In the genomic region with DNA sequence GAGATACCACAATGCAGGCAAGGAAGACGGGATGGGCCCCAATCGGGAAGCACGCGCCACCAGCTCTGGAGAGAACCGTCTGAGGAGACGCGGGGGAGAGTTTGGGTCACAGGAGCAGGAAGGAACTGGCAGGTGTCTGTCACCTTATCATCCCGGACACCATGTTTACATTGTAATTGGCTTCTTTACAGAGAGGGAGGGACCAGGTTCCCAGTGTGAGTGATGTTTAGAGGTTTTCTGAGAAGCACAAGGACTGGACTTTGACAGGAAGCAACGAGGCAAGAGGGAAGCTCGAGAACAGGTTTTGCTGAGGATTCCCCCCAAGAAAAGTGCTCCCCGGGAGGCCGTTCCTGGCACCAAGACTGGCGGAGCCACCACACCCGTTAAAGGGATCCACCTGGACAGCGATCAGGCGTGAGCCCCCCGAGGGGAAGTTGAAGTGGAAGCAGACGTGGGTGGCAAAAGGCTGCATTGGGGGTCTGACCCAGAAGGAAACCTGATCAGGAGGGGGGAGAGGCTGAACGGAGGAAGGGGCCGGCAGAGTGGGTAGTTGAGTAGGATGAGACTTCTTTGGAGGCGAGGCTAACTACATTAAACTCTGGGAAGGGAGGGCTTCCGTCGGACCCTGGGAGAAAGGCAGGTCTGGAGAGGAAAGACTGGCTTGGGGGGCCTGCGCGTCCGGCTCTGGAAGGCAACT, we compare ENCODE assay signal across 1 cellular context.
TF ChIP-seq lines count a peak whose summit lies in the region.

No MANE protein-coding gene starts in this region.

TF ChIP-seq in K562, 482 proteins besides CTCF, POLR2A, EP300 and RAD21 (continued from another document and continues in another):
- TF ChIP-seq, protein P1, sequence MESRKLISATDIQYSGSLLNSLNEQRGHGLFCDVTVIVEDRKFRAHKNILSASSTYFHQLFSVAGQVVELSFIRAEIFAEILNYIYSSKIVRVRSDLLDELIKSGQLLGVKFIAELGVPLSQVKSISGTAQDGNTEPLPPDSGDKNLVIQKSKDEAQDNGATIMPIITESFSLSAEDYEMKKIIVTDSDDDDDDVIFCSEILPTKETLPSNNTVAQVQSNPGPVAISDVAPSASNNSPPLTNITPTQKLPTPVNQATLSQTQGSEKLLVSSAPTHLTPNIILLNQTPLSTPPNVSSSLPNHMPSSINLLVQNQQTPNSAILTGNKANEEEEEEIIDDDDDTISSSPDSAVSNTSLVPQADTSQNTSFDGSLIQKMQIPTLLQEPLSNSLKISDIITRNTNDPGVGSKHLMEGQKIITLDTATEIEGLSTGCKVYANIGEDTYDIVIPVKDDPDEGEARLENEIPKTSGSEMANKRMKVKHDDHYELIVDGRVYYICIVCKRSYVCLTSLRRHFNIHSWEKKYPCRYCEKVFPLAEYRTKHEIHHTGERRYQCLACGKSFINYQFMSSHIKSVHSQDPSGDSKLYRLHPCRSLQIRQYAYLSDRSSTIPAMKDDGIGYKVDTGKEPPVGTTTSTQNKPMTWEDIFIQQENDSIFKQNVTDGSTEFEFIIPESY (CRISPR knock-in tag; IDR thresholded peaks at IDR 0.05), result no peak; the same call in 1 of the 2 replicates
- peak; percentile 89; the same call in 1 of the 2 replicates for TF ChIP-seq MTA3 (IDR thresholded peaks at IDR 0.05; ENCODE audit: borderline replicate concordance)
- TF ChIP-seq RCOR1 (IDR thresholded peaks at IDR 0.05; ENCODE audit: borderline replicate concordance in 1 of 2, low read depth in 2 of 2, low read length in 2 of 2), result peak; percentile 86 to 98; a peak in 3 of 4 replicates
- TF ChIP-seq, protein P2, sequence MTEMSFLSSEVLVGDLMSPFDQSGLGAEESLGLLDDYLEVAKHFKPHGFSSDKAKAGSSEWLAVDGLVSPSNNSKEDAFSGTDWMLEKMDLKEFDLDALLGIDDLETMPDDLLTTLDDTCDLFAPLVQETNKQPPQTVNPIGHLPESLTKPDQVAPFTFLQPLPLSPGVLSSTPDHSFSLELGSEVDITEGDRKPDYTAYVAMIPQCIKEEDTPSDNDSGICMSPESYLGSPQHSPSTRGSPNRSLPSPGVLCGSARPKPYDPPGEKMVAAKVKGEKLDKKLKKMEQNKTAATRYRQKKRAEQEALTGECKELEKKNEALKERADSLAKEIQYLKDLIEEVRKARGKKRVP (CRISPR knock-in tag; IDR thresholded peaks at IDR 0.05), result no peak
- no peak for TF ChIP-seq NCOA4 (IDR thresholded peaks at IDR 0.05; ENCODE audit: partially characterized antibody)
- TF ChIP-seq FOXM1 (IDR thresholded peaks at IDR 0.05; ENCODE audit: low read depth), result peak; percentile 60; the same call in 1 of the 2 replicates
- no peak for TF ChIP-seq FOXM1 (CRISPR knock-in tag; IDR thresholded peaks at IDR 0.05; ENCODE audit: low read depth)
- TF ChIP-seq, protein P3, sequence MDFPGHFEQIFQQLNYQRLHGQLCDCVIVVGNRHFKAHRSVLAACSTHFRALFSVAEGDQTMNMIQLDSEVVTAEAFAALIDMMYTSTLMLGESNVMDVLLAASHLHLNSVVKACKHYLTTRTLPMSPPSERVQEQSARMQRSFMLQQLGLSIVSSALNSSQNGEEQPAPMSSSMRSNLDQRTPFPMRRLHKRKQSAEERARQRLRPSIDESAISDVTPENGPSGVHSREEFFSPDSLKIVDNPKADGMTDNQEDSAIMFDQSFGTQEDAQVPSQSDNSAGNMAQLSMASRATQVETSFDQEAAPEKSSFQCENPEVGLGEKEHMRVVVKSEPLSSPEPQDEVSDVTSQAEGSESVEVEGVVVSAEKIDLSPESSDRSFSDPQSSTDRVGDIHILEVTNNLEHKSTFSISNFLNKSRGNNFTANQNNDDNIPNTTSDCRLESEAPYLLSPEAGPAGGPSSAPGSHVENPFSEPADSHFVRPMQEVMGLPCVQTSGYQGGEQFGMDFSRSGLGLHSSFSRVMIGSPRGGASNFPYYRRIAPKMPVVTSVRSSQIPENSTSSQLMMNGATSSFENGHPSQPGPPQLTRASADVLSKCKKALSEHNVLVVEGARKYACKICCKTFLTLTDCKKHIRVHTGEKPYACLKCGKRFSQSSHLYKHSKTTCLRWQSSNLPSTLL (IDR thresholded peaks at IDR 0.05), result no peak
- TF ChIP-seq ZNF764 (CRISPR knock-in tag; IDR thresholded peaks at IDR 0.05; ENCODE audit: low read depth), result no peak
- TF ChIP-seq, protein P4, sequence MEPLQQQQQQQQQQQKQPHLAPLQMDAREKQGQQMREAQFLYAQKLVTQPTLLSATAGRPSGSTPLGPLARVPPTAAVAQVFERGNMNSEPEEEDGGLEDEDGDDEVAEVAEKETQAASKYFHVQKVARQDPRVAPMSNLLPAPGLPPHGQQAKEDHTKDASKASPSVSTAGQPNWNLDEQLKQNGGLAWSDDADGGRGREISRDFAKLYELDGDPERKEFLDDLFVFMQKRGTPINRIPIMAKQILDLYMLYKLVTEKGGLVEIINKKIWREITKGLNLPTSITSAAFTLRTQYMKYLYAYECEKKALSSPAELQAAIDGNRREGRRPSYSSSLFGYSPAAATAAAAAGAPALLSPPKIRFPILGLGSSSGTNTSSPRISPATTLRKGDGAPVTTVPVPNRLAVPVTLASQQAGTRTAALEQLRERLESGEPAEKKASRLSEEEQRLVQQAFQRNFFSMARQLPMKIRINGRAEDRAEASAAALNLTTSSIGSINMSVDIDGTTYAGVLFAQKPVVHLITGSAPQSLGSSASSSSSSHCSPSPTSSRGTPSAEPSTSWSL (CRISPR knock-in tag; IDR thresholded peaks at IDR 0.05; ENCODE audit: borderline replicate concordance), result no peak
- TF ChIP-seq GABPB1 (CRISPR knock-in tag; IDR thresholded peaks at IDR 0.05), result peak; percentile 33; the same call in 1 of the 2 replicates
- TF ChIP-seq, protein P5, sequence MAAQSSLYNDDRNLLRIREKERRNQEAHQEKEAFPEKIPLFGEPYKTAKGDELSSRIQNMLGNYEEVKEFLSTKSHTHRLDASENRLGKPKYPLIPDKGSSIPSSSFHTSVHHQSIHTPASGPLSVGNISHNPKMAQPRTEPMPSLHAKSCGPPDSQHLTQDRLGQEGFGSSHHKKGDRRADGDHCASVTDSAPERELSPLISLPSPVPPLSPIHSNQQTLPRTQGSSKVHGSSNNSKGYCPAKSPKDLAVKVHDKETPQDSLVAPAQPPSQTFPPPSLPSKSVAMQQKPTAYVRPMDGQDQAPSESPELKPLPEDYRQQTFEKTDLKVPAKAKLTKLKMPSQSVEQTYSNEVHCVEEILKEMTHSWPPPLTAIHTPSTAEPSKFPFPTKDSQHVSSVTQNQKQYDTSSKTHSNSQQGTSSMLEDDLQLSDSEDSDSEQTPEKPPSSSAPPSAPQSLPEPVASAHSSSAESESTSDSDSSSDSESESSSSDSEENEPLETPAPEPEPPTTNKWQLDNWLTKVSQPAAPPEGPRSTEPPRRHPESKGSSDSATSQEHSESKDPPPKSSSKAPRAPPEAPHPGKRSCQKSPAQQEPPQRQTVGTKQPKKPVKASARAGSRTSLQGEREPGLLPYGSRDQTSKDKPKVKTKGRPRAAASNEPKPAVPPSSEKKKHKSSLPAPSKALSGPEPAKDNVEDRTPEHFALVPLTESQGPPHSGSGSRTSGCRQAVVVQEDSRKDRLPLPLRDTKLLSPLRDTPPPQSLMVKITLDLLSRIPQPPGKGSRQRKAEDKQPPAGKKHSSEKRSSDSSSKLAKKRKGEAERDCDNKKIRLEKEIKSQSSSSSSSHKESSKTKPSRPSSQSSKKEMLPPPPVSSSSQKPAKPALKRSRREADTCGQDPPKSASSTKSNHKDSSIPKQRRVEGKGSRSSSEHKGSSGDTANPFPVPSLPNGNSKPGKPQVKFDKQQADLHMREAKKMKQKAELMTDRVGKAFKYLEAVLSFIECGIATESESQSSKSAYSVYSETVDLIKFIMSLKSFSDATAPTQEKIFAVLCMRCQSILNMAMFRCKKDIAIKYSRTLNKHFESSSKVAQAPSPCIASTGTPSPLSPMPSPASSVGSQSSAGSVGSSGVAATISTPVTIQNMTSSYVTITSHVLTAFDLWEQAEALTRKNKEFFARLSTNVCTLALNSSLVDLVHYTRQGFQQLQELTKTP (IDR thresholded peaks at IDR 0.05; ENCODE audit: low read depth in 1 of 2, partially characterized antibody in 2 of 2), result peak; percentile 14 to 74
- peak; percentile 81; the same call in 1 of the 2 replicates for TF ChIP-seq TCF7 (IDR thresholded peaks at IDR 0.05; ENCODE audit: borderline replicate concordance)
- TF ChIP-seq, protein P6, sequence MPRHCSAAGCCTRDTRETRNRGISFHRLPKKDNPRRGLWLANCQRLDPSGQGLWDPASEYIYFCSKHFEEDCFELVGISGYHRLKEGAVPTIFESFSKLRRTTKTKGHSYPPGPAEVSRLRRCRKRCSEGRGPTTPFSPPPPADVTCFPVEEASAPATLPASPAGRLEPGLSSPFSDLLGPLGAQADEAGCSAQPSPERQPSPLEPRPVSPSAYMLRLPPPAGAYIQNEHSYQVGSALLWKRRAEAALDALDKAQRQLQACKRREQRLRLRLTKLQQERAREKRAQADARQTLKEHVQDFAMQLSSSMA (CRISPR knock-in tag; IDR thresholded peaks at IDR 0.05), result no peak
- TF ChIP-seq HNRNPL (IDR thresholded peaks at IDR 0.05; ENCODE audit: low read depth, low read length), result no peak
- TF ChIP-seq MYC (IDR thresholded peaks at IDR 0.05; ENCODE audit: low read depth, low read length), result peak; percentile 96
- TF ChIP-seq MYC (CRISPR knock-in tag; IDR thresholded peaks at IDR 0.05; ENCODE audit: borderline replicate concordance, low read depth), result no peak
- TF ChIP-seq NFRKB (IDR thresholded peaks at IDR 0.05; ENCODE audit: low read depth), result peak; percentile 93
- TF ChIP-seq POU5F1 (IDR thresholded peaks at IDR 0.05; ENCODE audit: borderline replicate concordance, low read depth, low read length, partially characterized antibody), result no peak
- TF ChIP-seq, protein P7, sequence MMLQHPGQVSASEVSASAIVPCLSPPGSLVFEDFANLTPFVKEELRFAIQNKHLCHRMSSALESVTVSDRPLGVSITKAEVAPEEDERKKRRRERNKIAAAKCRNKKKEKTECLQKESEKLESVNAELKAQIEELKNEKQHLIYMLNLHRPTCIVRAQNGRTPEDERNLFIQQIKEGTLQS (IDR thresholded peaks at IDR 0.05), result peak; percentile 23; the same call in 1 of the 2 replicates
- TF ChIP-seq, protein P7 (CRISPR knock-in tag; conservative IDR thresholded peaks at IDR 0.05), result peak; percentile 8; the same call in 1 of the 2 replicates
- no peak for TF ChIP-seq ZNF23 (CRISPR knock-in tag; IDR thresholded peaks at IDR 0.05)
- TF ChIP-seq MCM7 (IDR thresholded peaks at IDR 0.05), result no peak
- TF ChIP-seq, protein P8, sequence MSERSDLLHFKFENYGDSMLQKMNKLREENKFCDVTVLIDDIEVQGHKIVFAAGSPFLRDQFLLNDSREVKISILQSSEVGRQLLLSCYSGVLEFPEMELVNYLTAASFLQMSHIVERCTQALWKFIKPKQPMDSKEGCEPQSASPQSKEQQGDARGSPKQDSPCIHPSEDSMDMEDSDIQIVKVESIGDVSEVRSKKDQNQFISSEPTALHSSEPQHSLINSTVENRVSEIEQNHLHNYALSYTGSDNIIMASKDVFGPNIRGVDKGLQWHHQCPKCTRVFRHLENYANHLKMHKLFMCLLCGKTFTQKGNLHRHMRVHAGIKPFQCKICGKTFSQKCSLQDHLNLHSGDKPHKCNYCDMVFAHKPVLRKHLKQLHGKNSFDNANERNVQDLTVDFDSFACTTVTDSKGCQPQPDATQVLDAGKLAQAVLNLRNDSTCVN (CRISPR knock-in tag; IDR thresholded peaks at IDR 0.05), result no peak
- no peak for TF ChIP-seq ZNF165 (CRISPR knock-in tag; IDR thresholded peaks at IDR 0.05; ENCODE audit: borderline replicate concordance)
- no peak for TF ChIP-seq POLR3G (IDR thresholded peaks at IDR 0.05; ENCODE audit: extremely low read depth, insufficient read length, insufficient replicate concordance)
- TF ChIP-seq CCNT2 (IDR thresholded peaks at IDR 0.05; ENCODE audit: borderline replicate concordance, extremely low read depth, insufficient read length, low read depth, low read length), result peak; percentile 93
- TF ChIP-seq NFIC (IDR thresholded peaks at IDR 0.05), result peak; percentile 91
- TF ChIP-seq, protein P9, sequence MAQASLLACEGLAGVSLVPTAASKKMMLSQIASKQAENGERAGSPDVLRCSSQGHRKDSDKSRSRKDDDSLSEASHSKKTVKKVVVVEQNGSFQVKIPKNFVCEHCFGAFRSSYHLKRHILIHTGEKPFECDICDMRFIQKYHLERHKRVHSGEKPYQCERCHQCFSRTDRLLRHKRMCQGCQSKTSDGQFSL (CRISPR knock-in tag; IDR thresholded peaks at IDR 0.05), result no peak; the same call in 1 of the 2 replicates
- TF ChIP-seq, protein P9 (tag; IDR thresholded peaks at IDR 0.05), result 0 out of 4 replicates have a peak, but pooled peaks of 1 of the 2 experiments have one; percentile 41
- TF ChIP-seq SOX6 (IDR thresholded peaks at IDR 0.05), result peak; percentile 95
- no peak for TF ChIP-seq SRSF1 (IDR thresholded peaks at IDR 0.05; ENCODE audit: low read depth, low read length)
- peak; percentile 100 for TF ChIP-seq CTBP1 (IDR thresholded peaks at IDR 0.05; ENCODE audit: borderline replicate concordance)
- peak; percentile 84 for TF ChIP-seq SPI1 (IDR thresholded peaks at IDR 0.05; ENCODE audit: borderline replicate concordance, low read depth, low read length)
- TF ChIP-seq RBM34 (IDR thresholded peaks at IDR 0.05; ENCODE audit: borderline replicate concordance, insufficient read depth, low read length), result no peak
- TF ChIP-seq CBX5 (IDR thresholded peaks at IDR 0.05; ENCODE audit: borderline replicate concordance, low read depth), result no peak
- TF ChIP-seq STAG1 (CRISPR knock-in tag; IDR thresholded peaks at IDR 0.05; ENCODE audit: borderline replicate concordance), result no peak
- TF ChIP-seq LARP7 (IDR thresholded peaks at IDR 0.05), result peak; percentile 87
- peak; percentile 85 for TF ChIP-seq PML (IDR thresholded peaks at IDR 0.05; ENCODE audit: low read length)
- TF ChIP-seq, protein P10, sequence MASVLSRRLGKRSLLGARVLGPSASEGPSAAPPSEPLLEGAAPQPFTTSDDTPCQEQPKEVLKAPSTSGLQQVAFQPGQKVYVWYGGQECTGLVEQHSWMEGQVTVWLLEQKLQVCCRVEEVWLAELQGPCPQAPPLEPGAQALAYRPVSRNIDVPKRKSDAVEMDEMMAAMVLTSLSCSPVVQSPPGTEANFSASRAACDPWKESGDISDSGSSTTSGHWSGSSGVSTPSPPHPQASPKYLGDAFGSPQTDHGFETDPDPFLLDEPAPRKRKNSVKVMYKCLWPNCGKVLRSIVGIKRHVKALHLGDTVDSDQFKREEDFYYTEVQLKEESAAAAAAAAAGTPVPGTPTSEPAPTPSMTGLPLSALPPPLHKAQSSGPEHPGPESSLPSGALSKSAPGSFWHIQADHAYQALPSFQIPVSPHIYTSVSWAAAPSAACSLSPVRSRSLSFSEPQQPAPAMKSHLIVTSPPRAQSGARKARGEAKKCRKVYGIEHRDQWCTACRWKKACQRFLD (CRISPR knock-in tag; IDR thresholded peaks at IDR 0.05), result peak; percentile 55; the same call in 1 of the 2 replicates
- TF ChIP-seq SIN3B (IDR thresholded peaks at IDR 0.05; ENCODE audit: low read depth), result no peak; the same call in 1 of the 2 replicates
- peak; percentile 36; the same call in 1 of the 2 replicates for TF ChIP-seq GATAD2A (IDR thresholded peaks at IDR 0.05)
- TF ChIP-seq ZNF224 (CRISPR knock-in tag; IDR thresholded peaks at IDR 0.05), result no peak
